1 cellular context compared by ENCODE assay signal in genomic region chr15:73988075-73988969, GRCh38.
TF ChIP-seq lines count a peak whose summit lies in the region.

No MANE protein-coding gene starts in this region.

TF ChIP-seq in GM12878, 131 proteins besides CTCF, POLR2A, EP300 and RAD21 (continued from another document):
- no peak for TF ChIP-seq CUX1 (IDR thresholded peaks at IDR 0.05; ENCODE audit: insufficient replicate concordance, low read depth, low read length)
